Comparison of ENCODE assay signal across 8 cellular contexts in the genomic region with DNA sequence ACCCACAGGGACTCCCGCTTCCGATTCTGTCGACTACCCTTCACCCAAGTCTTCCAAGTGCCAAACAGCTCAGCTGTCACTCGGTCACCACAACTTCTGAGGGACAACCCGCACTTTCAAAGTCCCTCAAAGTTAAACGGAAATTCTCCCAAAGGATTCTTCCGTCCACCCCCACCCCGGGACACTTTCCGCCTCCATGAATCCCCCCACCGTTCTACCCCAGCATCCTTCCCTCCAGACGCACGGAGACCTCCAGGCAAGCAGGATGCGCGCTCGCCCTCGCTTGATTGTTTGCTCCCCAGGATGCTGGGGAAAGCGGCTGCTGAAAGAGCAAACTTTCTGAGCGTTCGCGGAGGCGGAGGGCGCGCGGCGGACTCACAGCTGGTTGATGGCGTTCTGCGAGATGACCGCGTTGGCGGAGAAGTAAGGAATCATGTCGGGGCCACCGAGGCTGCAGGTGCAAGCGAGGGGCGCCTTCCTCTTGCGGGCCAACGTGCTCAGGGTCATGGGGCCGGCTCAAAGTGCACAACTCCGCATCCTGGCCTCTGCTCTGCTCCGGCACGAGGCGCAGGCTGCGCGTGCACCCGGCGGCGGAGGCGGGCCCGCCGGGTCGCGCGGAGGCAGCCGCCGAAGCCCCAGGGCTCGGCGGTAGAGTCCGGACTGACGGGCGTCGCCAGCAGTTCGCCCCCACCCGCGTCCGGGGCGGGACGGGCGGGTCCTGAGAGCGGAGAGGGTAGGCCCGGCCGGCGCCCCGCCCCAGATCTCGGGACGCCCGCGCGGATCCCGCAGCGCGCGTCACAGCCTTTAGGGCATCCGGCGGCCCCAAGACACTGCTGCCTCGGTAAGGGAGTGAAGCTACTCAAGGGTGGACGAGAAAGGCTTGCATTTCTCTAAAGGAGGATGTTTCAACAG.
A peak's percentile ranks its signal among the peaks of the same experiment; 100 is the strongest.
DNase-seq lines count a peak whose midpoint lies in the region; ATAC-seq and TF ChIP-seq lines count a peak whose summit lies in the region.

No MANE protein-coding gene starts in this region.

- H3K27ac ChIP-seq in CD8-positive, alpha-beta T cell (ENCODE audit: low read depth, low read length), result peak overlapping the region; percentile 75
- no peak overlapping the region for H3K27ac ChIP-seq in HUES6 (ENCODE audit: low read depth, low read length)
- H3K27ac ChIP-seq in SK-N-MC, result no peak overlapping the region
- peak overlapping the region; percentile 41 for H3K27ac ChIP-seq in osteoblast (ENCODE audit: low read depth, low read length)
- peak overlapping the region; percentile 82 for H3K27ac ChIP-seq in temporal lobe (ENCODE audit: low read depth, low read length)

- intact Hi-C loops in CD8-positive, alpha-beta T cell (cut with DNase I, micrococcal nuclease), result loop anchor here (1.0 to 5.0 kb wide), 12 partner anchors 16 to 194 kb away; partner anchors contain the start of genes ABHD15 (in 2 of the 2), GIT1 (in 2 of the 2), TP53I13 (in 2 of the 2) and CORO6 (in 1 of the 2)

- POLR2A ChIA-PET in CD8-positive, alpha-beta T cell (lab: Charles Lee), result interaction anchor here (0.5 to 3.3 kb wide), 22 partner anchors 10 to 467 kb away, joined by 3 to 38 read pairs (median 4); partner anchors contain the start of genes ABHD15, NUFIP2 and TP53I13

- no peaks in the 10 kb centered on the region for H3K9me3 Mint-ChIP-seq in CD8-positive, alpha-beta T cell
- H3K9me3 Mint-ChIP-seq in activated naive CD4-positive, alpha-beta T cell treated with anti-CD3 and anti-CD28 coated beads, Interleukin-2, amount 50 U/mL, for 24 hours, result no peaks in the 10 kb centered on the region
- H3K9me3 Mint-ChIP-seq in glutamatergic neuron (ENCODE audit: unreplicated experiment), result peaks cover 1% of the 10 kb centered on the region

- peak; percentile 80 to 94 (median 90) for DNase-seq in CD8-positive, alpha-beta T cell
- DNase-seq in SK-N-MC (ENCODE audit: low read depth, low spot score) (no peak), glutamatergic neuron (peak; percentile 78), osteoblast (ENCODE audit: insufficient read length, low spot score, missing footprints) (peak; percentile 98)

- H3K4me3 Mint-ChIP-seq in CD8-positive, alpha-beta T cell, result peak overlapping the region; percentile 96
- peak overlapping the region; percentile 90 for H3K4me3 Mint-ChIP-seq in activated naive CD4-positive, alpha-beta T cell treated with anti-CD3 and anti-CD28 coated beads, Interleukin-2, amount 50 U/mL, for 24 hours
- H3K4me3 Mint-ChIP-seq in glutamatergic neuron (ENCODE audit: unreplicated experiment), result peak overlapping the region; percentile 93

- no peaks in the 10 kb centered on the region for H3K27me3 ChIP-seq in CD8-positive, alpha-beta T cell (ENCODE audit: insufficient read depth, low read length)
- peaks cover 16% of the 10 kb centered on the region for H3K27me3 ChIP-seq in HUES6 (ENCODE audit: control insufficient read depth, insufficient read depth, low read length)
- no peaks in the 10 kb centered on the region for H3K27me3 ChIP-seq in osteoblast (ENCODE audit: insufficient read depth, low read length)

- no peaks in the 10 kb centered on the region for H3K36me3 ChIP-seq in CD8-positive, alpha-beta T cell (ENCODE audit: insufficient read depth, low read length)
- H3K36me3 ChIP-seq in HUES6 (ENCODE audit: control insufficient read depth, insufficient read depth, low read length) (no peaks in the 10 kb centered on the region), SK-N-MC (ENCODE audit: insufficient read depth, low read length) (no peaks in the 10 kb centered on the region), osteoblast (ENCODE audit: insufficient read depth, low read length) (no peaks in the 10 kb centered on the region)

- H2AFZ ChIP-seq in osteoblast (ENCODE audit: low read length), result peak overlapping the region; percentile 94

- H3K9me3 ChIP-seq in CD8-positive, alpha-beta T cell (ENCODE audit: low read length), result no peaks in the 10 kb centered on the region
- H3K9me3 ChIP-seq in HUES6 (ENCODE audit: control insufficient read depth, insufficient read depth, low read depth, low read length), result no peaks in the 10 kb centered on the region
- H3K9me3 ChIP-seq in SK-N-MC (ENCODE audit: low read depth, low read length), result no peaks in the 10 kb centered on the region
- H3K9me3 ChIP-seq in osteoblast (ENCODE audit: low read depth, low read length), result no peaks in the 10 kb centered on the region

- peaks cover 42% of the 10 kb centered on the region for H3K4me1 ChIP-seq in CD8-positive, alpha-beta T cell (ENCODE audit: insufficient read depth, low read length)
- H3K4me1 ChIP-seq in HUES6 (ENCODE audit: control insufficient read depth, insufficient read depth, low read length) (peaks cover 7% of the 10 kb centered on the region), osteoblast (ENCODE audit: insufficient read depth, low read length) (peaks cover 6% of the 10 kb centered on the region)

- H3K79me2 ChIP-seq in osteoblast (ENCODE audit: insufficient read depth, low read length), result no peaks in the 10 kb centered on the region

- ATAC-seq in CD8-positive, alpha-beta T cell, result peak; percentile 84
- ATAC-seq in GM21381 (IDR thresholded peaks at IDR 0.05; ENCODE audit: unreplicated experiment), result peak; percentile 84

- peaks cover 41% of the 10 kb centered on the region for H3K4me1 Mint-ChIP-seq in CD8-positive, alpha-beta T cell (ENCODE audit: low read depth)
- peaks cover 40% of the 10 kb centered on the region for H3K4me1 Mint-ChIP-seq in activated naive CD4-positive, alpha-beta T cell treated with anti-CD3 and anti-CD28 coated beads, Interleukin-2, amount 50 U/mL, for 24 hours
- peaks cover 9% of the 10 kb centered on the region for H3K4me1 Mint-ChIP-seq in glutamatergic neuron (ENCODE audit: low read depth, unreplicated experiment)

- H3K4me3 ChIP-seq in CD8-positive, alpha-beta T cell (ENCODE audit: low read depth, low read length), result peak overlapping the region; percentile 84
- peak overlapping the region; percentile 85 for H3K4me3 ChIP-seq in HUES6 (ENCODE audit: low read depth, low read length)
- H3K4me3 ChIP-seq in SK-N-MC, result peak overlapping the region; percentile 91
- peak overlapping the region; percentile 89 for H3K4me3 ChIP-seq in osteoblast (ENCODE audit: insufficient read depth, low read length)

- H4K20me1 ChIP-seq in osteoblast (ENCODE audit: insufficient read depth, low read length), result peaks cover 5% of the 10 kb centered on the region

- H3K27ac Mint-ChIP-seq in CD8-positive, alpha-beta T cell, result peak overlapping the region; percentile 93
- peak overlapping the region; percentile 88 for H3K27ac Mint-ChIP-seq in activated naive CD4-positive, alpha-beta T cell treated with anti-CD3 and anti-CD28 coated beads, Interleukin-2, amount 50 U/mL, for 24 hours
- no peak overlapping the region for H3K27ac Mint-ChIP-seq in glutamatergic neuron (ENCODE audit: unreplicated experiment)

- TF ChIP-seq CTCF in CD8-positive, alpha-beta T cell (IDR thresholded peaks at IDR 0.05), result no peak
- TF ChIP-seq CTCF in glutamatergic neuron (IDR thresholded peaks at IDR 0.05; ENCODE audit: partially characterized antibody, unreplicated experiment) (no peak), osteoblast (IDR thresholded peaks at IDR 0.05; ENCODE audit: extremely low read depth, low read depth, low read length) (no peak)

- H3K27me3 Mint-ChIP-seq in CD8-positive, alpha-beta T cell (ENCODE audit: low read depth), result no peaks in the 10 kb centered on the region
- no peaks in the 10 kb centered on the region for H3K27me3 Mint-ChIP-seq in activated naive CD4-positive, alpha-beta T cell treated with anti-CD3 and anti-CD28 coated beads, Interleukin-2, amount 50 U/mL, for 24 hours
- peaks cover 2% of the 10 kb centered on the region for H3K27me3 Mint-ChIP-seq in glutamatergic neuron (ENCODE audit: unreplicated experiment)

- H3K36me3 Mint-ChIP-seq in CD8-positive, alpha-beta T cell, result peaks cover 23% of the 10 kb centered on the region
- H3K36me3 Mint-ChIP-seq in activated naive CD4-positive, alpha-beta T cell treated with anti-CD3 and anti-CD28 coated beads, Interleukin-2, amount 50 U/mL, for 24 hours, result no peaks in the 10 kb centered on the region
- no peaks in the 10 kb centered on the region for H3K36me3 Mint-ChIP-seq in glutamatergic neuron (ENCODE audit: unreplicated experiment)

- H3K4me2 ChIP-seq in osteoblast (ENCODE audit: insufficient read depth, low read length), result peak overlapping the region; percentile 97

- H3K9ac ChIP-seq in HUES6 (ENCODE audit: low read length) (peak overlapping the region; percentile 68), SK-N-MC (ENCODE audit: insufficient read length) (peak overlapping the region; percentile 50)

- CTCF ChIA-PET in CD8-positive, alpha-beta T cell (lab: Charles Lee), result interaction anchor here (0.7 to 2.2 kb wide), 15 partner anchors 10 to 322 kb away, joined by 3 to 9 read pairs (median 3); no protein-coding TSS in a partner anchor

Comparison
In these comparisons a context has a peak if more than half of its experiments do, and no peak if none do; other contexts are left out.
1. H3K27ac ChIP-seq: peak in CD8-positive, alpha-beta T cell (single experiment), osteoblast (single experiment) and temporal lobe (single experiment); none in HUES6 (single experiment) and SK-N-MC (single experiment).
2. Peak in every context shown above with its lines, with median percentiles within 50 percentile points of each other: H3K4me3 ChIP-seq and H3K4me3 Mint-ChIP-seq.